In genomic region chr15:62571072-62571471, GRCh38 we compare ENCODE assay signal across 23 cellular contexts.
"Had no signal": no experiment of that assay in that cellular context is flagged by ENCODE, and none has a peak within 500 bp of the region (broad histone marks: within the 10 kb centered on the region; RNA-seq: fewer than 3 reads in every experiment).

No MANE protein-coding gene starts in this region.

- H3K36me3 ChIP-seq: ascending aorta, Peyer's patch had no signal

- H3K4me3 ChIP-seq: ascending aorta, body of pancreas, Peyer's patch had no signal

- H3K27me3 ChIP-seq: ascending aorta, body of pancreas, Peyer's patch had no signal

- H3K4me2 ChIP-seq: KMS-11 had no signal

- H3K27ac ChIP-seq: body of pancreas, KMS-11 had no signal

- DNase-seq: activated CD4-positive, alpha-beta T cell treated with anti-CD3 and anti-CD28 coated beads for 48 hours; activated CD4-positive, alpha-beta T cell treated with anti-CD3 and anti-CD28 coated beads, Interleukin-2, amount 50 U/mL, for 4 hours; activated CD4-positive, CD25-positive, alpha-beta regulatory T cell treated with anti-CD3 and anti-CD28 coated beads, Interleukin-2, amount 50 U/mL, for 72 hours; activated CD8-positive, alpha-beta memory T cell treated with anti-CD3 and anti-CD28 coated beads, Interleukin-2, amount 10 ng/mL, durations not matched to agents 7 days and 5 days; activated effector memory CD4-positive, alpha-beta T cell treated with Interleukin-2 at 50 U/mL for 16 hours; activated naive CD4-positive, alpha-beta T cell; activated T-cell treated with anti-CD3 and anti-CD28 coated beads, Interleukin-2, amount 50 U/mL, for 24 hours; amniotic stem cell; body of pancreas; NCI-H1092; NCI-H1417; NCI-H2029; NCI-H2107; NCI-H2171 treated with DMSO at 0.1 percent for 48 hours; NCI-H345; NCI-H510A; Peyer's patch; SIG-M5; T-helper 17 cell; T-helper 9 cell had no signal

- ATAC-seq: activated CD8-positive, alpha-beta memory T cell treated with anti-CD3 and anti-CD28 coated beads, Interleukin-2, amount 10 ng/mL, durations not matched to agents 7 days and 5 days; body of pancreas; T-helper 17 cell; WTC11 had no signal

- H3K9me3 ChIP-seq: ascending aorta, body of pancreas, Peyer's patch had no signal

- H3K9ac ChIP-seq: KMS-11 had no signal
